In the genomic region with DNA sequence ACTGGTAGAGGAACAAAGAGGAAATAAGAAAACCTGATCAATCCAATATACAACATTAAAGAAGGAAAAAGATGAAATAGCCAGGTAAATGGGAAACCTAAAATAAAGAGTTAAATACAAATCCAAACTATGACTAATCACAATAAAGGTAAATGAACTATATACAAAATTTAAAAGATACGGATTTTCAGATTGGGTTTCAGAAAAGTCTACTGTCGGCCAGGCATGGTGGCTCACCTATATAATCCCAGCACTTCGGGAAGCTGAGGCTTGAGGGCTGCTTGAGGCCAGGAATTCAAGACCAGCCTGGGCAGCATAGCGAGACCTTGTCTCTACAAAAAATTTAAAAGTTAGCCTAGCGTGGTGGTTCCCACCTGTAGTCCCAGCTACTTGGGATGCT, we compare ENCODE assay signal across 1 cellular context.
TF ChIP-seq lines count a peak whose summit lies in the region.

No MANE protein-coding gene starts in this region.

TF ChIP-seq in K562, 482 proteins besides CTCF, POLR2A, EP300 and RAD21:
- TF ChIP-seq NFIC (IDR thresholded peaks at IDR 0.05) (no peak), ZBED1 (IDR thresholded peaks at IDR 0.05) (no peak), EZH2 (IDR thresholded peaks at IDR 0.05; ENCODE audit: borderline replicate concordance, low read depth, low read length) (no peak), ZNF507 (tag; conservative IDR thresholded peaks at IDR 0.05) (peak; percentile 90)
TF ChIP-seq in K562: peak in this region for 1.
